In genomic region chr17:60526726-60527125, GRCh38 we compare ENCODE assay signal across 8 cellular contexts. TPM values are rescaled to one million over a fixed set of nuclear protein-coding genes. Genes with fewer than 3 reads are reported as not detected.
A peak's percentile ranks its signal among the peaks of the same experiment; 100 is the strongest.
DNase-seq lines count a peak whose midpoint lies in the region; ATAC-seq, FAIRE-seq and TF ChIP-seq lines count a peak whose summit lies in the region.

No MANE protein-coding gene starts in this region.

- no peaks in the 10 kb centered on the region for H3K9me3 Mint-ChIP-seq in activated naive CD4-positive, alpha-beta T cell treated with anti-CD3 and anti-CD28 coated beads, Interleukin-2, amount 50 U/mL, for 24 hours
- H3K9me3 Mint-ChIP-seq in activated naive CD4-positive, alpha-beta T cell treated with anti-CD3 and anti-CD28 coated beads, Interleukin-2, amount 50 U/mL, for 72 hours = no peaks in the 10 kb centered on the region
- H3K9me3 Mint-ChIP-seq in astrocyte (ENCODE audit: unreplicated experiment) (peaks cover 2% of the 10 kb centered on the region), type B pancreatic cell (peaks cover 10% of the 10 kb centered on the region)

- TF ChIP-seq CTCF in astrocyte (IDR thresholded peaks at IDR 0.05; ENCODE audit: insufficient read depth, low read depth, low read length) (no peak), right lobe of liver (IDR thresholded peaks at IDR 0.05) (no peak), type B pancreatic cell (conservative IDR thresholded peaks at IDR 0.05) (no peak)

- DNase-seq in activated naive CD4-positive, alpha-beta T cell treated with anti-CD3 and anti-CD28 coated beads, Interleukin-2, amount 50 U/mL, for 72 hours (ENCODE audit: low spot score in 2 of 2) = no peak
- DNase-seq in astrocyte (ENCODE audit: low read depth) (peak; percentile 18), right lobe of liver (no peak), type B pancreatic cell (ENCODE audit: extremely low spot score, unreplicated experiment) (no peak), T1000 (lab: John Stamatoyannopoulos, UW) (no peak), iPS-NIHi11 (ENCODE audit: low spot score) (no peak), NCI-H1105 (lab: John Stamatoyannopoulos, UW) (no peak)

- peak overlapping the region; percentile 98 for H3K27ac ChIP-seq in astrocyte (ENCODE audit: low read depth, low read length)
- H3K27ac ChIP-seq in right lobe of liver = peak overlapping the region; percentile 88 to 99 (median 95)

- peaks cover 51% of the 10 kb centered on the region for H3K79me2 ChIP-seq in astrocyte (ENCODE audit: insufficient read depth, low read length)

- no peak for TF ChIP-seq POLR2A in right lobe of liver (IDR thresholded peaks at IDR 0.05)

- H3K36me3 ChIP-seq in astrocyte (ENCODE audit: insufficient read depth, low read length) (no peaks in the 10 kb centered on the region), right lobe of liver (no peaks in the 10 kb centered on the region)

- peak overlapping the region; percentile 100 for H3K4me3 Mint-ChIP-seq in activated naive CD4-positive, alpha-beta T cell treated with anti-CD3 and anti-CD28 coated beads, Interleukin-2, amount 50 U/mL, for 24 hours
- peak overlapping the region; percentile 95 for H3K4me3 Mint-ChIP-seq in astrocyte (ENCODE audit: unreplicated experiment)
- peak overlapping the region; percentile 95 for H3K4me3 Mint-ChIP-seq in type B pancreatic cell

- ATAC-seq in activated naive CD4-positive, alpha-beta T cell treated with anti-CD3 and anti-CD28 coated beads, Interleukin-2, amount 50 U/mL, for 72 hours = no peak
- no peak for ATAC-seq in right lobe of liver

- no peaks in the 10 kb centered on the region for H3K27me3 Mint-ChIP-seq in activated naive CD4-positive, alpha-beta T cell treated with anti-CD3 and anti-CD28 coated beads, Interleukin-2, amount 50 U/mL, for 24 hours
- H3K27me3 Mint-ChIP-seq in astrocyte (ENCODE audit: low read depth, unreplicated experiment) = no peaks in the 10 kb centered on the region
- H3K27me3 Mint-ChIP-seq in type B pancreatic cell = no peaks in the 10 kb centered on the region

- H3K27ac Mint-ChIP-seq in activated naive CD4-positive, alpha-beta T cell treated with anti-CD3 and anti-CD28 coated beads, Interleukin-2, amount 50 U/mL, for 24 hours = peak overlapping the region; percentile 98
- peak overlapping the region in 1 of 2 donors; percentile 99 for H3K27ac Mint-ChIP-seq in activated naive CD4-positive, alpha-beta T cell treated with anti-CD3 and anti-CD28 coated beads, Interleukin-2, amount 50 U/mL, for 72 hours
- peak overlapping the region; percentile 97 for H3K27ac Mint-ChIP-seq in astrocyte (ENCODE audit: unreplicated experiment)
- peak overlapping the region; percentile 99 for H3K27ac Mint-ChIP-seq in type B pancreatic cell

- peak overlapping the region; percentile 82 for H2AFZ ChIP-seq in astrocyte (ENCODE audit: low read depth, low read length)

- no peaks in the 10 kb centered on the region for H3K27me3 ChIP-seq in astrocyte (ENCODE audit: insufficient read depth, low read length)
- no peaks in the 10 kb centered on the region for H3K27me3 ChIP-seq in right lobe of liver

- WGBS in right lobe of liver (ENCODE audit: insufficient coverage, low coverage, low lambda C conversion rate, missing lambda C conversion rate) = 15% methylated on average over 6 of the region's 6 CpGs

- H4K20me1 ChIP-seq in astrocyte (ENCODE audit: insufficient read depth, low read length) = peaks cover 38% of the 10 kb centered on the region

- H3K9ac ChIP-seq in astrocyte (ENCODE audit: low read length) = peak overlapping the region; percentile 100

- peaks cover 45% of the 10 kb centered on the region for H3K4me1 Mint-ChIP-seq in activated naive CD4-positive, alpha-beta T cell treated with anti-CD3 and anti-CD28 coated beads, Interleukin-2, amount 50 U/mL, for 24 hours
- H3K4me1 Mint-ChIP-seq in astrocyte (ENCODE audit: low read depth, unreplicated experiment) = peaks cover 17% of the 10 kb centered on the region
- H3K4me1 Mint-ChIP-seq in type B pancreatic cell (ENCODE audit: unreplicated experiment) = peaks cover 15% of the 10 kb centered on the region

- FAIRE-seq in astrocyte (lab: Jason Lieb, UNC) = no peak

- peak overlapping the region; percentile 100 for H3K4me3 ChIP-seq in astrocyte (ENCODE audit: insufficient read depth, low read depth, low read length)
- peak overlapping the region; percentile 71 to 93 (median 79) for H3K4me3 ChIP-seq in right lobe of liver

- peak overlapping the region; percentile 98 for H3K4me2 ChIP-seq in astrocyte (ENCODE audit: low read length)

- intact Hi-C loops in right lobe of liver (cut with DNase I) = loop anchor here in 1 of 2 donors (10.0 kb wide), 1 partner anchor 58 kb away; no protein-coding TSS in a partner anchor

- H3K9me3 ChIP-seq in astrocyte (ENCODE audit: insufficient read depth, low read depth, low read length) = no peaks in the 10 kb centered on the region
- no peaks in the 10 kb centered on the region for H3K9me3 ChIP-seq in right lobe of liver

- peaks cover 3% of the 10 kb centered on the region for H3K36me3 Mint-ChIP-seq in activated naive CD4-positive, alpha-beta T cell treated with anti-CD3 and anti-CD28 coated beads, Interleukin-2, amount 50 U/mL, for 24 hours
- H3K36me3 Mint-ChIP-seq in activated naive CD4-positive, alpha-beta T cell treated with anti-CD3 and anti-CD28 coated beads, Interleukin-2, amount 50 U/mL, for 72 hours = peaks cover 13 to 19% of the 10 kb centered on the region in 2 donors
- H3K36me3 Mint-ChIP-seq in astrocyte (ENCODE audit: low read depth, unreplicated experiment) (no peaks in the 10 kb centered on the region), type B pancreatic cell (peaks cover 4% of the 10 kb centered on the region)

- H3K4me1 ChIP-seq in astrocyte (ENCODE audit: insufficient read depth, low read length) = peaks cover 3% of the 10 kb centered on the region
- H3K4me1 ChIP-seq in right lobe of liver = peaks cover 0 to 25% (median 6%) of the 10 kb centered on the region in 4 donors

RNA-seq across cellular contexts. Expression of gene APPBP2, which starts 0.7 kb away (rescaled TPM):
- 10 to 100 TPM; 24.5 to 28.8 TPM for total RNA-seq in activated naive CD4-positive, alpha-beta T cell treated with anti-CD3 and anti-CD28 coated beads, Interleukin-2, amount 50 U/mL, for 72 hours
- total RNA-seq in astrocyte (50.5 and 53.3 TPM in 2 replicates), right lobe of liver (10 to 100 TPM in 5 of 6 experiments, 1 to 10 TPM in 1; 8.7 to 19.3 (median 13.0) TPM), type B pancreatic cell (ENCODE audit: low replicate concordance) (44.8 and 66.4 TPM in 2 replicates)
